In the genomic region with DNA sequence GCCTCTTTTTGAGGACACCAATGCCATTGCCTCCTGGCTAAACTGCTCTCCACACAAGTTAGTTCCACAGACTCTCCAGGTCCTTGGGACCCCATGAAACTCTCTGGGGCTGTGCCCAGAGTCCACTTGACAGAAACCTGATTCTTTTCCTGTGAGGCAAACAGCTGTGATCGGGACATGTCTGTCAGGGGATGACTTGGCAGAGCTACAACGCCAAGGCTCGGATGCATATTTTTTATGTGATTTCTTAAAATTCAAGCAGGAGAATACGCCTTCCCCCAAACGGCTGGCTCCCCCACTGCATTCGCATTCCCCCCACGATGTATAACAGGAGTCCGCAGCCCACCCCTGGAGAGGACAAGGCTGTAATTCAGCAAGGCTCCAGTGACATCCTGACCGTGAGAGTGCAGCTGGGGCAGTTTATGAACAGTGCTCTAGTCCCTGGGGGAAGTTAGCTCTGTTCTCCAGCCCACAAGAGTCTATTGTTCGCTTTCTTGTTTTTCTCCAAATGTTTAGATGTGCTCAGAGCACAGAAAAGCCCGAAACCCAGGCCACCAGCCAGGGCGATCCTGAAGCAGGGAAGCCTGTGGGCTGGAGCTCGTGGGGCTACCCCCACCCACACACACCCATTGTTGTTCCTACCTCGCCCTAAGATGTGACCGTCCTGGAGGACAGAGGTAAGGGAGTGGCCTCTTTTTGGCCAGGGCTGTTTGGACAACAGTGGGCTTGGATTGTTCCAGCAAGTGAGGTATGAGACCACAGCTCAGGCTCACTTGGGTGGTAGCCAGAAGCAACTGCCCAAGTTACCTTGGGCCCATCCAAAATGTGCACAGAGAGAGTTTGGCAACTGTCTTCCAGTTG, we compare ENCODE assay signal across 1 cellular context.
TF ChIP-seq lines count a peak whose summit lies in the region.

No MANE protein-coding gene starts in this region.

TF ChIP-seq in IMR-90, 13 proteins besides CTCF, POLR2A, EP300 and RAD21 (continued from another document):
- TF ChIP-seq, protein P1, sequence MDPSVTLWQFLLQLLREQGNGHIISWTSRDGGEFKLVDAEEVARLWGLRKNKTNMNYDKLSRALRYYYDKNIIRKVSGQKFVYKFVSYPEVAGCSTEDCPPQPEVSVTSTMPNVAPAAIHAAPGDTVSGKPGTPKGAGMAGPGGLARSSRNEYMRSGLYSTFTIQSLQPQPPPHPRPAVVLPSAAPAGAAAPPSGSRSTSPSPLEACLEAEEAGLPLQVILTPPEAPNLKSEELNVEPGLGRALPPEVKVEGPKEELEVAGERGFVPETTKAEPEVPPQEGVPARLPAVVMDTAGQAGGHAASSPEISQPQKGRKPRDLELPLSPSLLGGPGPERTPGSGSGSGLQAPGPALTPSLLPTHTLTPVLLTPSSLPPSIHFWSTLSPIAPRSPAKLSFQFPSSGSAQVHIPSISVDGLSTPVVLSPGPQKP (IDR thresholded peaks at IDR 0.05; ENCODE audit: borderline replicate concordance, low read depth, low read length): no peak
- TF ChIP-seq CEBPB (IDR thresholded peaks at IDR 0.05; ENCODE audit: low read depth, low read length) (no peak), RCOR1 (IDR thresholded peaks at IDR 0.05; ENCODE audit: insufficient replicate concordance, low read length) (no peak)
TF ChIP-seq in IMR-90: peak in this region for 0.
